In the genomic region with DNA sequence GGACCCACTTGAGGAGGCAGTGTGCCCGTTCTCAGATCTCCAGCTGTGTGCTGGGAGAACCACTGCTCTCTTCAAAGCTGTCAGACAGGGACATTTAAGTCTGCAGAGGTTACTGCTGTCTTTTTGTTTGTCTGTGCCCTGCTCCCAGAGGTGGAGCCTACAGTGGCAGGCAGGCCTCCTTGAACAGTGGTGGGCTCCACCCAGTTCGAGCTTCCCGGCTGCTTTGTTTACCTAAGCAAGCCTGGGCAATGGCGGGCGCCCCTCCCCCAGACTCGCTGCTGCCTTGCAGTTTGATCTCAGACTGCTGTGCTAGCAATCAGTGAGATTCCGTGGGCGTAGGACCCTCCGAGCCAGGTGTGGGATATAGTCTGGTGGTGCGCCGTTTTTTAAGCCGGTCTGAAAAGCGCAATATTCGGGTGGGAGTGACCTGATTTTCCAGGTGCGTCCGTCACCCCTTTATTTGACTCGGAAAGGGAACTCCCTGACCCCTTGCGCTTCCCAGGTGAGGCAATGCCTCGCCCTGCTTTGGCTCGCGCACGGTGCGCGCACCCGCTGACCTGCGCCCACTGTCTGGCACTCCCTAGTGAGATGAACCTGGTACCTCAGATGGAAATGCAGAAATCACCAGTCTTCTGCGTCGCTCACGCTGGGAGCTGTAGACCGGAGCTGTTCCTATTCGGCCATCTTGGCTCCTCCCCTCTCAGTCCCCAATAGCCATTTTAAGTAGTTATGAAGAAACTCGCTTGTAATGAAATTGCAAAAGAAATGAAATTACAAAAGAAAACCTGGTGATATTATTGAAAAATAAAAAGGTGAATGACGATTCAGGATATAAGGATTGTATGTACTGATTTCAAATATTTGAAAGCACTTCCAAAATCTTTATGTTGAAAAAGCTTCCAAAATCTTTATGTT, we compare ENCODE assay signal across 8 cellular contexts.
DNase-seq lines count a peak whose midpoint lies in the region; TF ChIP-seq lines count a peak whose summit lies in the region.
"Not testable (repeated sequence)": the region's sequence is repeated elsewhere in the genome, so short reads cannot be mapped to it uniquely, and the experiment has no call there.

No MANE protein-coding gene starts in this region.

- not testable (repeated sequence) for H3K4me1 Mint-ChIP-seq in T-helper 2 cell treated with Interferon-gamma antibody and Interleukin-4, amounts not matched to agents 5 μg/mL and 100 μg/mL, for 36 hours (ENCODE audit: low read depth); neural crest cell
- H3K4me1 Mint-ChIP-seq in endodermal cell = peaks cover 27% of the 10 kb centered on the region

- H3K4me3 ChIP-seq in H7 (ENCODE audit: insufficient read depth, low read depth, low read length) (peak overlapping the region; percentile 26), endodermal cell (ENCODE audit: low read length) (peak overlapping the region; percentile 70), iPS DF 6.9 (ENCODE audit: low read length) (peak overlapping the region; percentile 30; the same call in 1 of the 2 replicates)

- peak overlapping the region; percentile 46; the same call in 1 of the 2 replicates for H3K27ac ChIP-seq in C4-2B
- H3K27ac ChIP-seq in endodermal cell (ENCODE audit: low read depth, low read length); iPS DF 6.9 (ENCODE audit: low read length): not testable (repeated sequence)

- peaks cover 54% of the 10 kb centered on the region for H3K9me3 ChIP-seq in endodermal cell (ENCODE audit: control insufficient read depth, low read length)
- H3K9me3 ChIP-seq in iPS DF 6.9 (ENCODE audit: control insufficient read depth, insufficient read depth, low read length) = not testable (repeated sequence)

- DNase-seq in H7; T-helper 2 cell treated with Interferon-gamma antibody and Interleukin-4, amounts not matched to agents 5 μg/mL and 100 μg/mL, for 36 hours (ENCODE audit: low spot score); iPS DF 6.9 (ENCODE audit: low read depth, low spot score): not testable (repeated sequence)
- DNase-seq in NCI-H1417 (lab: John Stamatoyannopoulos, UW) (peak; percentile 45 to 82 (median 64)), NCI-H69 (lab: John Stamatoyannopoulos, UW) (peak; percentile 6), endodermal cell (peak; percentile 69), neural crest cell (ENCODE audit: low read depth, low spot score) (peak; percentile 18)

- H3K36me3 ChIP-seq in H7 (replicated peaks; ENCODE audit: control insufficient read depth, insufficient read depth, low read length); iPS DF 6.9 (ENCODE audit: control insufficient read depth, insufficient read depth, low read length): not testable (repeated sequence)
- H3K36me3 ChIP-seq in endodermal cell (ENCODE audit: control insufficient read depth, insufficient read depth, low read length) = peaks cover 34% of the 10 kb centered on the region

- not testable (repeated sequence) for H3K36me3 Mint-ChIP-seq in T-helper 2 cell treated with Interferon-gamma antibody and Interleukin-4, amounts not matched to agents 5 μg/mL and 100 μg/mL, for 36 hours (ENCODE audit: low read depth); neural crest cell (ENCODE audit: low read depth)
- peaks cover 52% of the 10 kb centered on the region for H3K36me3 Mint-ChIP-seq in endodermal cell (ENCODE audit: low read depth)

- H3K4me1 ChIP-seq in endodermal cell (ENCODE audit: control insufficient read depth, insufficient read depth, low read length); iPS DF 6.9 (ENCODE audit: control insufficient read depth, insufficient read depth, low read length): not testable (repeated sequence)

- 70 to 92% methylated on average over 4 to 23 of the region's 33 CpGs for WGBS in endodermal cell (ENCODE audit: insufficient coverage in 1 of 2, insufficient read length in 1 of 2), 2 experiments
- 100% methylated on average over 1 of the region's 33 CpGs for WGBS in iPS DF 6.9 (ENCODE audit: insufficient coverage, insufficient read length)

- TF ChIP-seq CTCF in C4-2B (conservative IDR thresholded peaks at IDR 0.05); endodermal cell (conservative IDR thresholded peaks at IDR 0.05); neural crest cell (conservative IDR thresholded peaks at IDR 0.05): not testable (repeated sequence)

- not testable (repeated sequence) for H3K9me3 Mint-ChIP-seq in T-helper 2 cell treated with Interferon-gamma antibody and Interleukin-4, amounts not matched to agents 5 μg/mL and 100 μg/mL, for 36 hours; neural crest cell
- H3K9me3 Mint-ChIP-seq in endodermal cell = peaks cover 63% of the 10 kb centered on the region

- H3K4me3 Mint-ChIP-seq in T-helper 2 cell treated with Interferon-gamma antibody and Interleukin-4, amounts not matched to agents 5 μg/mL and 100 μg/mL, for 36 hours = peak overlapping the region; percentile 39
- H3K4me3 Mint-ChIP-seq in endodermal cell = peak overlapping the region; percentile 65
- peak overlapping the region; percentile 88 for H3K4me3 Mint-ChIP-seq in neural crest cell

- not testable (repeated sequence) for H3K27me3 ChIP-seq in H7 (ENCODE audit: control insufficient read depth, insufficient read depth, low read length); endodermal cell (ENCODE audit: control insufficient read depth, insufficient read depth, low read length, poor library complexity, severe bottlenecking); iPS DF 6.9 (ENCODE audit: control insufficient read depth, insufficient read depth, low read length)

- not testable (repeated sequence) for H3K27ac Mint-ChIP-seq in T-helper 2 cell treated with Interferon-gamma antibody and Interleukin-4, amounts not matched to agents 5 μg/mL and 100 μg/mL, for 36 hours
- peak overlapping the region; percentile 96 for H3K27ac Mint-ChIP-seq in endodermal cell
- H3K27ac Mint-ChIP-seq in neural crest cell (ENCODE audit: unreplicated experiment) = peak overlapping the region; percentile 78

- not testable (repeated sequence) for H3K9ac ChIP-seq in endodermal cell (ENCODE audit: extremely low read depth, low read length, poor library complexity, severe bottlenecking)

- H3K27me3 Mint-ChIP-seq in T-helper 2 cell treated with Interferon-gamma antibody and Interleukin-4, amounts not matched to agents 5 μg/mL and 100 μg/mL, for 36 hours (ENCODE audit: low read depth) = peaks cover 10% of the 10 kb centered on the region
- not testable (repeated sequence) for H3K27me3 Mint-ChIP-seq in endodermal cell (ENCODE audit: insufficient read depth); neural crest cell (ENCODE audit: low read depth)
